ENCODE assay signal across 26 cellular contexts in the genomic region with DNA sequence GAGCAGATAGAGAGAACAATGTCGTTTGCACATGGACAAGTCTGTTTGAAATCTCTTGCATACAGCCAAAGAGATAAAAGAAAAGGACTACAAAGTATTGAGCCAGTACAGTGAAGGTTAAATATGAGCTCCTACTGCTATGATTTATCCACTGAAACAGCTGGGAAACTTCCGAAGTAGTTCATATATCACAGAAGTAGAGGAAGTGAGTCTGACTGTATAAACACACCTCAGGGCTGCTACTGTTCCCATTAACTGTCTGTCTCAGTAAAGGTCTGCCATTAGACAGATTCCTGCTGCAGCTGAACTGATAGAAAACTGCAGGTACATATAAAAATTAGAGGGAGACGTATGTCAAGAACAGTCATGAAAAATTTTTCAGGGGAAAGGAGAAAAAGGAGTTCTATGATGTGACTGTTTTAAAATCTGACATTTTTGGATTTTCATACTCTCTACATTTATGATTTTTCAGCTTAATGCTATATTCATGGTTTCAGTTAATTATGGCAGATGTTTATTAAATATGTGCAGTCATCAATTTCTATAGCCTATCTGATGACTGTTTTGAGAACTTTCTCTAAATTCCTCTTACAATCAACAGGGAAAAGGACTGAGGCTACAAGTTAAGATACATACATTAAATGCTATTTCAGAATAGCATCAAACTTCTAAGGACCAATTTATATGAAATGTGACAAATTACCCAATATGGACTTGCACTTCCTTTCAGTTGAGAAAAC.
DNase-seq lines count a peak whose midpoint lies in the region; ATAC-seq, FAIRE-seq and TF ChIP-seq lines count a peak whose summit lies in the region.
"Had no signal": no experiment of that assay in that cellular context is flagged by ENCODE, and none has a peak within 500 bp of the region (broad histone marks: within the 10 kb centered on the region; RNA-seq: fewer than 3 reads in every experiment).

No MANE protein-coding gene starts in this region.

- H4K8ac ChIP-seq in H1 (ENCODE audit: extremely low read depth, insufficient read depth, low read length): no peak overlapping the region

- no peak for ATAC-seq in HepG2
- no peak for ATAC-seq in right lobe of liver
- ATAC-seq in GM21737 (IDR thresholded peaks at IDR 0.05; ENCODE audit: unreplicated experiment): no peak
- ATAC-seq in HG03025 (IDR thresholded peaks at IDR 0.05; ENCODE audit: low FRiP score, unreplicated experiment): no peak
- ATAC-seq: activated CD4-positive, CD25-positive, alpha-beta regulatory T cell treated with anti-CD3 and anti-CD28 coated beads, Interleukin-2, amount 50 U/mL, for 24 hours; activated CD8-positive, alpha-beta T cell treated with anti-CD3 and anti-CD28 coated beads, Interleukin-2, amount 10 ng/mL, durations not matched to agents 7 days and 5 days; lower lobe of right lung had no signal

- H2BK12ac ChIP-seq in H1 (ENCODE audit: low read depth, low read length): no peak overlapping the region

- H2AK5ac ChIP-seq in H1 (ENCODE audit: low read depth, low read length): no peak overlapping the region

- H2BK120ac ChIP-seq in H1 (replicated peaks; ENCODE audit: low read depth, low read length): no peak overlapping the region

- DNase-seq in HepG2 (ENCODE audit: low spot score) (no peak), right lobe of liver (no peak), NCI-H146 treated with DMSO at 0.1 percent for 48 hours (lab: John Stamatoyannopoulos, UW; ENCODE audit: unreplicated experiment) (peak; percentile 12), H1 (ENCODE audit: low read depth in 1 of 2, low spot score in 2 of 2) (no peak), renal cortical epithelial cell (ENCODE audit: low read depth) (peak; percentile 9), middle frontal gyrus (ENCODE audit: extremely low spot score, low spot score) (no peak)
- DNase-seq: activated CD8-positive, alpha-beta T cell treated with anti-CD3 and anti-CD28 coated beads, Interleukin-2, amount 10 ng/mL, durations not matched to agents 7 days and 5 days; amygdala; caudate nucleus; CD4-positive, CD25-positive, alpha-beta regulatory T cell; GF-D8; immature natural killer cell; Kasumi-1; lower lobe of right lung; NCI-H1048; NCI-H2029 treated with DMSO at 0.1 percent for 48 hours; NCI-H526 treated with DMSO at 0.1 percent for 48 hours; SIG-M5; stimulated activated CD4-positive, alpha-beta T cell treated with anti-CD3 and anti-CD28 coated beads, Interleukin-4, amount 100 ng/mL, for 1 hour; stimulated activated naive CD4-positive, alpha-beta T cell treated with Interleukin-2 at 50 U/mL for 16 hours had no signal

- no peak overlapping the region for H3K4ac ChIP-seq in H1 (replicated peaks; ENCODE audit: insufficient read length, low read depth, low read length)

- H3K9ac ChIP-seq in HepG2 (ENCODE audit: insufficient read depth, low read depth, low read length): no peak overlapping the region
- H3K9ac ChIP-seq in H1 (replicated peaks in 1 of 4; ENCODE audit: extremely low read depth in 1 of 4, low read depth in 3 of 4, low read length in 3 of 4): no peak overlapping the region

- H4K20me1 ChIP-seq in HepG2 (ENCODE audit: insufficient read depth, low read length): no peaks in the 10 kb centered on the region
- H4K20me1 ChIP-seq in H1 (replicated peaks in 1 of 2; ENCODE audit: control insufficient read depth in 1 of 2, insufficient read depth in 2 of 2, low read length in 2 of 2): no peaks in the 10 kb centered on the region

- H2BK20ac ChIP-seq in H1 (ENCODE audit: low read length): no peak overlapping the region

- H3K9me3 ChIP-seq in HepG2 (ENCODE audit: low read length) (peaks cover 18% of the 10 kb centered on the region), right lobe of liver (no peaks in the 10 kb centered on the region), H1 (ENCODE audit: insufficient read depth in 2 of 2, low read depth in 1 of 2, low read length in 1 of 2) (peaks cover 8 to 13% of the 10 kb centered on the region in 2 experiments; a peak in 2 of 4 replicates)
- H3K9me3 ChIP-seq: lower lobe of right lung, thoracic aorta had no signal

- no peak overlapping the region for H3K27ac ChIP-seq in HepG2 (ENCODE audit: extremely low read length, insufficient read depth, low read length)
- no peak overlapping the region for H3K27ac ChIP-seq in right lobe of liver
- H3K27ac ChIP-seq in H1 (ENCODE audit: low read depth, low read length): no peak overlapping the region
- H3K27ac ChIP-seq: hepatocyte, lower lobe of right lung, thoracic aorta had no signal

- TF ChIP-seq EP300 in HepG2 (IDR thresholded peaks at IDR 0.05; ENCODE audit: low read depth in 2 of 2, low read length in 2 of 2): no peak
- no peak for TF ChIP-seq EP300 in HepG2 (CRISPR knock-in tag; IDR thresholded peaks at IDR 0.05; ENCODE audit: borderline replicate concordance)
- no peak for TF ChIP-seq EP300 in H1 (IDR thresholded peaks at IDR 0.05; ENCODE audit: borderline replicate concordance in 1 of 2, low read depth in 2 of 2, low read length in 2 of 2)

- FAIRE-seq in HepG2 (lab: Jason Lieb, UNC) (no peak), H1 (lab: Jason Lieb, UNC) (no peak)

- no peak for TF ChIP-seq POLR2A in HepG2 (IDR thresholded peaks at IDR 0.05; ENCODE audit: insufficient read depth in 1 of 2, low read depth in 2 of 2, low read length in 2 of 2)
- no peak for TF ChIP-seq POLR2A in right lobe of liver (IDR thresholded peaks at IDR 0.05)
- TF ChIP-seq POLR2A in H1 (IDR thresholded peaks at IDR 0.05; ENCODE audit: control extremely low read depth in 1 of 2, low read depth in 2 of 2, low read length in 2 of 2): no peak

- H2BK5ac ChIP-seq in H1 (ENCODE audit: low read depth, low read length): no peak overlapping the region

- H3K36me3 ChIP-seq in HepG2 (replicated peaks in 1 of 2; ENCODE audit: control insufficient read depth in 1 of 2, insufficient read depth in 2 of 2, low read length in 2 of 2) (no peaks in the 10 kb centered on the region), right lobe of liver (no peaks in the 10 kb centered on the region), H1 (ENCODE audit: control insufficient read depth in 2 of 4, insufficient read depth in 4 of 4, low read length in 3 of 4) (no peaks in the 10 kb centered on the region)
- H3K36me3 ChIP-seq: lower lobe of right lung, thoracic aorta had no signal

- no peaks in the 10 kb centered on the region for H3K79me1 ChIP-seq in H1 (ENCODE audit: low read depth, low read length)

- in situ Hi-C loops in HepG2 (cut with HindIII; ENCODE audit: extremely low pct_ligation_motif_present, low pct_unique_long_range_greater_than_20kb): no loop called here

- H3K23ac ChIP-seq in H1 (ENCODE audit: insufficient read length): peak overlapping the region; percentile 92

- CTCF ChIA-PET in HepG2 (lab: Yijun Ruan, JAX; ENCODE audit: low intra/inter-chr PET ratio, low total read pairs) (no interaction called here), H1 (lab: Charles Lee; ENCODE audit: partially characterized antibody) (interaction anchor here (0.6 kb wide), 1 partner anchor 39 kb away, joined by 3 read pairs; no protein-coding TSS in a partner anchor)

- BruUV-seq in HepG2 (replicated peaks; lab: Mats Ljungman, UMichigan): no TSS peak

- under 1% methylated on average over 3 of the region's 3 CpGs for WGBS in HepG2 (ENCODE audit: low lambda C conversion rate)
- WGBS in right lobe of liver (ENCODE audit: insufficient coverage, low coverage, low lambda C conversion rate, missing lambda C conversion rate): 8% methylated on average over 3 of the region's 3 CpGs
- 87% methylated on average over 3 of the region's 3 CpGs; no CpG with 5 or more reads in 1 of the 2 experiments for WGBS in H1 (ENCODE audit: extremely low coverage in 1 of 2, insufficient coverage in 1 of 2, insufficient read length in 1 of 2, insufficient replicate concordance in 2 of 2, low coverage in 1 of 2, low lambda C conversion rate in 2 of 2, missing lambda C conversion rate in 1 of 2), 2 experiments

- no peak overlapping the region for H3K4me2 ChIP-seq in HepG2 (ENCODE audit: low read depth, low read length)
- no peak overlapping the region for H3K4me2 ChIP-seq in H1 (ENCODE audit: insufficient read depth in 1 of 2, low read depth in 2 of 2, low read length in 2 of 2)
- H3K4me2 ChIP-seq: hepatocyte, smooth muscle cell had no signal

- intact Hi-C loops in HepG2 (cut with micrococcal nuclease; ENCODE audit: unreplicated experiment): no loop called here
- intact Hi-C loops in right lobe of liver (cut with DNase I): no loop called here

- H3K18ac ChIP-seq in H1 (ENCODE audit: extremely low read depth, low read length): no peak overlapping the region

- H3K4me3 ChIP-seq in HepG2 (replicated peaks in 1 of 3; ENCODE audit: insufficient read depth in 1 of 3, low read depth in 2 of 3, low read length in 3 of 3) (no peak overlapping the region), right lobe of liver (no peak overlapping the region), H1 (ENCODE audit: extremely low read depth in 1 of 4, insufficient read depth in 2 of 4, low read depth in 3 of 4, low read length in 4 of 4) (no peak overlapping the region)
- H3K4me3 ChIP-seq: hepatocyte, lower lobe of right lung, smooth muscle cell, thoracic aorta had no signal

- no peak overlapping the region for H4K91ac ChIP-seq in H1 (replicated peaks; ENCODE audit: insufficient read length, low read length)

- POLR2A ChIA-PET in HepG2 (lab: Yijun Ruan, JAX): no interaction called here
- POLR2A ChIA-PET in H1 (lab: Charles Lee; ENCODE audit: partially characterized antibody): no interaction called here

- H2BK15ac ChIP-seq in H1 (ENCODE audit: low read length): no peak overlapping the region

- H3K23me2 ChIP-seq in H1 (ENCODE audit: low read depth, low read length): no peaks in the 10 kb centered on the region; the same call in 1 of the 2 replicates

- H3K27me3 ChIP-seq in HepG2 (ENCODE audit: control insufficient read depth in 1 of 2, insufficient read depth in 2 of 2, low read length in 2 of 2): no peaks in the 10 kb centered on the region
- H3K27me3 ChIP-seq in right lobe of liver: no peaks in the 10 kb centered on the region
- no peaks in the 10 kb centered on the region for H3K27me3 ChIP-seq in H1 (replicated peaks in 1 of 4; ENCODE audit: control insufficient read depth in 3 of 4, extremely low read depth in 1 of 4, insufficient read depth in 3 of 4, low read length in 3 of 4)
- H3K27me3 ChIP-seq: hepatocyte had no signal

- no peak overlapping the region for H3K56ac ChIP-seq in H1 (replicated peaks; ENCODE audit: insufficient read length, low read depth, low read length)

- H3K79me2 ChIP-seq in HepG2 (ENCODE audit: insufficient read depth, low read length) (no peaks in the 10 kb centered on the region), H1 (ENCODE audit: control insufficient read depth in 1 of 2, insufficient read depth in 2 of 2, low read length in 2 of 2) (no peaks in the 10 kb centered on the region)
- H3K79me2 ChIP-seq: hepatocyte had no signal

- TF ChIP-seq RAD21 in HepG2 (CRISPR knock-in tag; IDR thresholded peaks at IDR 0.05) (no peak), H1 (IDR thresholded peaks at IDR 0.05 in 1 of 2, conservative IDR thresholded peaks at IDR 0.05 in 1 of 2; ENCODE audit: low read depth in 2 of 2, low read length in 2 of 2) (no peak)

- H3K4me1 ChIP-seq in HepG2 (ENCODE audit: insufficient read depth, low read length) (no peaks in the 10 kb centered on the region), right lobe of liver (no peaks in the 10 kb centered on the region), H1 (replicated peaks in 1 of 4; ENCODE audit: control insufficient read depth in 3 of 4, insufficient read depth in 4 of 4, low read length in 3 of 4) (no peaks in the 10 kb centered on the region)
- H3K4me1 ChIP-seq: lower lobe of right lung had no signal

- H4K5ac ChIP-seq in H1 (ENCODE audit: insufficient read length, low read depth, low read length): no peak overlapping the region

- no peak overlapping the region for H3K14ac ChIP-seq in H1 (ENCODE audit: insufficient read length)

- TF ChIP-seq CTCF in HepG2 (CRISPR knock-in tag; IDR thresholded peaks at IDR 0.05): no peak
- no peak for TF ChIP-seq CTCF in right lobe of liver (IDR thresholded peaks at IDR 0.05)
- no peak for TF ChIP-seq CTCF in H1 (IDR thresholded peaks at IDR 0.05; ENCODE audit: control extremely low read depth in 1 of 3, insufficient read depth in 1 of 3, low read depth in 1 of 3, low read length in 3 of 3)

- H2AFZ ChIP-seq in HepG2 (ENCODE audit: low read length) (no peak overlapping the region), H1 (ENCODE audit: low read length) (no peak overlapping the region)
- H2AFZ ChIP-seq: hepatocyte had no signal

Comparison
In these comparisons a context has a peak if more than half of its experiments do, and no peak if none do; other contexts are left out.
1. DNase-seq: peak in NCI-H146 treated with DMSO at 0.1 percent for 48 hours (single experiment) and renal cortical epithelial cell (single experiment); none in HepG2 (single experiment), right lobe of liver (0 of 3), H1 (0 of 2) and middle frontal gyrus (single experiment).